In the genomic region with DNA sequence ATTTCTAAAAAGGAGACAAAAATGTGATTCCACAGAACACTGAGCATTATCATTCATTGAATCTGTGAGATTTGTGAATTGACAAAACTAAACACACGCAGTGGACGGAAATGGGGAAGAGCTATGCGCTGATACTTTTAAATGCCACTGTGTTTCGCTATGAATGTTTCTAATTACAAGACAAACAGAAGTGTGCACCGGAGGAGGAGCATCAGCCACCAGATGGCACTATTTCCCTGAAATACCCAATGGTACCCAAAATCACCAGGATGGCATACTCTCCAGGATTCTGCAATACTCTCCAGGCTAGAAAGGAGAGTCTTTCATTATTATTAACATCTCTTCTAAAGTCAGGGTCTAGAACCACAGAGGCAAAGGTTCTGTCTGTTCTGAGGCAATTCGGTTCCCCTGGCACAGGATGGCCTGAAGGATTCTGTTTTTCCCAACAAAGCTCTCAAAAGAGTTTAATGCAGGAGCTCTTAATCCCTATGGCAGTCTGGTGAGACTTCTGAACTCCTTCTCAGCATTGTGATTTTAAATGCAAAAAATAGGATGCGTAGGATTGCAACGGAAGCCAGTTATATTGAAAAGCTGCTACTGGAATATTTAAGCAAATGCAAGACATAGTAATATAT, we compare ENCODE assay signal across 8 cellular contexts. TPM values are rescaled to one million over a fixed set of nuclear protein-coding genes. Genes with fewer than 3 reads are reported as not detected.
DNase-seq lines count a peak whose midpoint lies in the region; ATAC-seq and TF ChIP-seq lines count a peak whose summit lies in the region.

No MANE protein-coding gene starts in this region.

- TF ChIP-seq CTCF in colonic mucosa (IDR thresholded peaks at IDR 0.05) (peak; percentile 83), right lobe of liver (IDR thresholded peaks at IDR 0.05) (peak; percentile 61 to 90 (median 88))

- 16% methylated on average over 8 of the region's 8 CpGs for WGBS in right lobe of liver (ENCODE audit: insufficient coverage, low coverage, low lambda C conversion rate, missing lambda C conversion rate)

- intact Hi-C loops in colonic mucosa (cut with DNase I) = loop anchor here (5.0 kb wide), 1 partner anchor 325 kb away; no protein-coding TSS in a partner anchor
- intact Hi-C loops in right lobe of liver (cut with DNase I) = no loop called here

- DNase-seq in CD1c-positive myeloid dendritic cell (ENCODE audit: extremely low spot score) (peak; percentile 80), GM19238 (ENCODE audit: insufficient read length, low spot score) (peak; percentile 57), NCI-H2227 treated with DMSO at 0.1 percent for 48 hours (lab: John Stamatoyannopoulos, UW) (peak; percentile 70), colonic mucosa (peak; percentile 78), right lobe of liver (peak in 2 of 3 donors; percentile 29 to 60)
- DNase-seq in activated CD4-positive, CD25-positive, alpha-beta regulatory T cell treated with anti-CD3 and anti-CD28 coated beads, Interleukin-2, amount 50 U/mL, for 72 hours = peak; percentile 44
- peak in 2 of 3 experiments; percentile 14 to 36 for DNase-seq in stimulated activated CD4-positive, alpha-beta T cell treated with anti-CD3 and anti-CD28 coated beads, TNF-alpha, amount 100 ng/mL, for 4 hours (ENCODE audit: low read depth in 3 of 3)

- H3K4me3 ChIP-seq in colonic mucosa (no peak overlapping the region), right lobe of liver (no peak overlapping the region)

- H3K9me3 ChIP-seq in colonic mucosa (no peaks in the 10 kb centered on the region), right lobe of liver (no peaks in the 10 kb centered on the region)

- H3K27ac ChIP-seq in colonic mucosa (no peak overlapping the region), right lobe of liver (no peak overlapping the region)

- H3K27me3 ChIP-seq in colonic mucosa (no peaks in the 10 kb centered on the region), right lobe of liver (no peaks in the 10 kb centered on the region)

- H3K36me3 ChIP-seq in colonic mucosa = no peaks in the 10 kb centered on the region
- no peaks in the 10 kb centered on the region for H3K36me3 ChIP-seq in right lobe of liver

- ATAC-seq in HG03280 (IDR thresholded peaks at IDR 0.05; ENCODE audit: unreplicated experiment) (peak; percentile 88), right lobe of liver (peak; percentile 92 to 97 (median 94))

- TF ChIP-seq POLR2A in right lobe of liver (IDR thresholded peaks at IDR 0.05) = no peak

- H3K4me1 ChIP-seq in colonic mucosa (no peaks in the 10 kb centered on the region), right lobe of liver (no peaks in the 10 kb centered on the region)

- H3K9ac ChIP-seq in colonic mucosa (ENCODE audit: low read depth in 2 of 2, low read length in 2 of 2) = no peak overlapping the region

RNA-seq across cellular contexts. Expression of gene PUM3, which starts 13.8 kb away (rescaled TPM):
- total RNA-seq in colonic mucosa (10 to 100 TPM; 27.0 to 47.6 TPM), right lobe of liver (10 to 100 TPM in 5 of 6 experiments, 1 to 10 TPM in 1; 6.8 to 20.5 (median 16.9) TPM)

Comparison
In these comparisons a context has a peak if more than half of its experiments do, and no peak if none do; other contexts are left out.
1. DNase-seq: peak in every context shown above with its lines; median percentile 80 in CD1c-positive myeloid dendritic cell; 78 in colonic mucosa; 70 in NCI-H2227 treated with DMSO at 0.1 percent for 48 hours; 57 in GM19238; 44 in right lobe of liver; 44 in activated CD4-positive, CD25-positive, alpha-beta regulatory T cell treated with anti-CD3 and anti-CD28 coated beads, Interleukin-2, amount 50 U/mL, for 72 hours; 25 in stimulated activated CD4-positive, alpha-beta T cell treated with anti-CD3 and anti-CD28 coated beads, TNF-alpha, amount 100 ng/mL, for 4 hours.